ENCODE assay signal across 16 cellular contexts in genomic region chr6:101585501-101585900, GRCh38.
DNase-seq lines count a peak whose midpoint lies in the region; FAIRE-seq and TF ChIP-seq lines count a peak whose summit lies in the region.
"Had no signal": no experiment of that assay in that cellular context is flagged by ENCODE, and none has a peak within 500 bp of the region (broad histone marks: within the 10 kb centered on the region; RNA-seq: fewer than 3 reads in every experiment).

No MANE protein-coding gene starts in this region.

- H3K79me2 ChIP-seq in GM23248 (ENCODE audit: insufficient read depth) = no peaks in the 10 kb centered on the region

- H3K36me3 ChIP-seq in GM23248 (ENCODE audit: low read depth) = no peaks in the 10 kb centered on the region
- H3K36me3 ChIP-seq in bronchial epithelial cell (ENCODE audit: control insufficient read depth, insufficient read depth, low read length) = no peaks in the 10 kb centered on the region
- no peaks in the 10 kb centered on the region for H3K36me3 ChIP-seq in transverse colon
- H3K36me3 ChIP-seq: BLaER1 had no signal

- H3K9me3 ChIP-seq in GM23248 (ENCODE audit: low read depth) (no peaks in the 10 kb centered on the region), transverse colon (no peaks in the 10 kb centered on the region)
- H3K9me3 ChIP-seq: BLaER1 had no signal

- H3K4me2 ChIP-seq in GM23248 (ENCODE audit: unreplicated experiment) = no peak overlapping the region
- H3K4me2 ChIP-seq: BLaER1 had no signal

- TF ChIP-seq POLR2A in transverse colon (IDR thresholded peaks at IDR 0.05) = no peak

- no peaks in the 10 kb centered on the region; the same call in 1 of the 2 replicates for H3K27me3 ChIP-seq in GM23248 (replicated peaks; ENCODE audit: insufficient read depth)
- H3K27me3 ChIP-seq in bronchial epithelial cell (ENCODE audit: control insufficient read depth, insufficient read depth, low read length) = no peaks in the 10 kb centered on the region
- H3K27me3 ChIP-seq in transverse colon = no peaks in the 10 kb centered on the region
- H3K27me3 ChIP-seq: BLaER1 had no signal

- intact Hi-C loops in transverse colon (cut with DNase I; ENCODE audit: low total_unique reads) = no loop called here

- H4K20me1 ChIP-seq in GM23248 (ENCODE audit: insufficient read depth) = no peaks in the 10 kb centered on the region
- H4K20me1 ChIP-seq: BLaER1 had no signal

- TF ChIP-seq EP300 in transverse colon (IDR thresholded peaks at IDR 0.05; ENCODE audit: low read depth) = no peak

- H3K4me3 ChIP-seq in GM23248 (no peak overlapping the region), bronchial epithelial cell (ENCODE audit: low read depth, low read length) (no peak overlapping the region), fibroblast of the aortic adventitia (ENCODE audit: low read depth, low read length) (no peak overlapping the region), transverse colon (no peak overlapping the region)
- H3K4me3 ChIP-seq: BLaER1 had no signal

- in situ Hi-C loops in GM23248 (cut with MboI) = no loop called here
- in situ Hi-C loops in transverse colon (cut with MboI; ENCODE audit: low pct_ligation_motif_present in 1 of 4, low pct_unique_long_range_greater_than_20kb in 1 of 4, low sequenced_read_pairs in 3 of 4) = no loop called here

- H3K27ac ChIP-seq in GM23248 = no peak overlapping the region
- H3K27ac ChIP-seq in transverse colon = no peak overlapping the region
- H3K27ac ChIP-seq: BLaER1 had no signal

- no peaks in the 10 kb centered on the region for H3F3A ChIP-seq in GM23248 (ENCODE audit: insufficient read depth)

- H2AFZ ChIP-seq in GM23248 = no peak overlapping the region

- no peak for TF ChIP-seq CTCF in bronchial epithelial cell (IDR thresholded peaks at IDR 0.05; ENCODE audit: insufficient read depth, low read length, severe bottlenecking)
- no peak for TF ChIP-seq CTCF in fibroblast of the aortic adventitia (IDR thresholded peaks at IDR 0.05; ENCODE audit: insufficient read depth, low read length)
- TF ChIP-seq CTCF in transverse colon (IDR thresholded peaks at IDR 0.05) = no peak

- no peaks in the 10 kb centered on the region for H3K9me2 ChIP-seq in GM23248 (ENCODE audit: insufficient read depth)

- no peak overlapping the region for H3K9ac ChIP-seq in GM23248
- H3K9ac ChIP-seq: BLaER1 had no signal

- no peak for FAIRE-seq in bronchial epithelial cell (lab: Jason Lieb, UNC)
- FAIRE-seq: HepG2 had no signal

- H3K4me1 ChIP-seq in GM23248 (ENCODE audit: insufficient read depth) (no peaks in the 10 kb centered on the region), transverse colon (no peaks in the 10 kb centered on the region)
- H3K4me1 ChIP-seq: BLaER1 had no signal

- DNase-seq in GM23248 (peak; percentile 14), NCI-H1436 (lab: John Stamatoyannopoulos, UW) (peak; percentile 3), bronchial epithelial cell (ENCODE audit: low read depth) (peak; percentile 75), fibroblast of the aortic adventitia (ENCODE audit: low read depth) (peak; percentile 2), transverse colon (no peak), islet precursor cell (no peak), SW 1271 (lab: John Stamatoyannopoulos, UW) (no peak)
- DNase-seq: 8988T; Calu3; CD4-positive, alpha-beta memory T cell; DMS79 treated with DMSO at 0.1 percent for 48 hours; GF-D8; GOT3; H7 had no signal

Comparison
In these comparisons a context has a peak if more than half of its experiments do, and no peak if none do; other contexts are left out.
1. DNase-seq: peak in GM23248 (single experiment), NCI-H1436 (single experiment), bronchial epithelial cell (single experiment) and fibroblast of the aortic adventitia (single experiment); none in transverse colon (single experiment), islet precursor cell (single experiment) and SW 1271 (0 of 2).